31 cellular contexts compared by ENCODE assay signal in the genomic region with DNA sequence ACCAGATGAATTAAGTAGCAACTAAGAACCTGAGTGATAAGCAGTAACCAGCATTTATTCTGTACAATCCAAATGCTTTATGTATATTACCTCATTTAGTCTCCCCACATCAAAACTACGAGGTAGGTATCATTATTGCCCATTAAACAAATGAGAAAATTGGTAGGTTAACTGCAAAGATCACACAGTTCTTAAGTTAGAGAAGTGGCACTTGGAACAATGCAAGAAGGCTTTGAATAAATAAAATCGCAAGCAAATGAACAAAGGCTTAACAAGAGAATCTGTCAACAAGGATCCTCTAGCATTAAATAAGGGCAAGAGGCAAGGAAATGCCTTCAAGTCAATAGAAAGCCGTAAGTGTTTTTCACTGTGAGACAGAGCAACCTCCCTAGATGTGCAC.
"Had no signal": no experiment of that assay in that cellular context is flagged by ENCODE, and none has a peak within 500 bp of the region (broad histone marks: within the 10 kb centered on the region; RNA-seq: fewer than 3 reads in every experiment).

No MANE protein-coding gene starts in this region.

- ATAC-seq: activated CD4-positive, CD25-positive, alpha-beta regulatory T cell treated with anti-CD3 and anti-CD28 coated beads, Interleukin-2, amount 50 U/mL, for 24 hours; activated CD8-positive, alpha-beta memory T cell treated with anti-CD3 and anti-CD28 coated beads, Interleukin-2, amount 10 ng/mL, durations not matched to agents 7 days and 5 days; activated CD8-positive, alpha-beta T cell treated with anti-CD3 and anti-CD28 coated beads, Interleukin-2, amount 10 ng/mL, durations not matched to agents 7 days and 5 days; activated naive CD8-positive, alpha-beta T cell treated with anti-CD3 and anti-CD28 coated beads, Interleukin-2, amount 50 U/mL, for 24 hours; body of pancreas; effector memory CD8-positive, alpha-beta T cell; foreskin keratinocyte; gastrocnemius medialis; heart left ventricle had no signal

- H3K27me3 ChIP-seq: adrenal gland, body of pancreas, esophagus muscularis mucosa, foreskin keratinocyte, gastrocnemius medialis, heart left ventricle had no signal

- H3K9me3 ChIP-seq: adrenal gland, body of pancreas, esophagus muscularis mucosa, gastrocnemius medialis, heart left ventricle had no signal

- H3K36me3 Mint-ChIP-seq: activated CD8-positive, alpha-beta memory T cell treated with anti-CD3 and anti-CD28 coated beads, Interleukin-2, amount 10 ng/mL, durations not matched to agents 7 days and 5 days; activated naive CD4-positive, alpha-beta T cell treated with anti-CD3 and anti-CD28 coated beads, Interleukin-2, amount 50 U/mL, for 24 hours; activated naive CD8-positive, alpha-beta T cell treated with anti-CD3 and anti-CD28 coated beads for 36 hours had no signal

- H3K4me3 Mint-ChIP-seq: activated CD8-positive, alpha-beta memory T cell treated with anti-CD3 and anti-CD28 coated beads, Interleukin-2, amount 10 ng/mL, durations not matched to agents 7 days and 5 days; activated CD8-positive, alpha-beta T cell treated with anti-CD3 and anti-CD28 coated beads, Interleukin-2, amount 10 ng/mL, durations not matched to agents 7 days and 5 days; activated naive CD4-positive, alpha-beta T cell treated with anti-CD3 and anti-CD28 coated beads for 36 hours; activated naive CD4-positive, alpha-beta T cell treated with anti-CD3 and anti-CD28 coated beads, Interleukin-2, amount 50 U/mL, for 24 hours; activated naive CD8-positive, alpha-beta T cell treated with anti-CD3 and anti-CD28 coated beads for 36 hours; activated naive CD8-positive, alpha-beta T cell treated with anti-CD3 and anti-CD28 coated beads, Interleukin-2, amount 50 U/mL, for 24 hours; activated T-helper 1 cell treated with anti-CD3 and anti-CD28 coated beads, Interleukin-12 subunit alpha, Interleukin-12 subunit beta, Interleukin-2, Interleukin-4 antibody, amounts not matched to agents 30 ng/mL and 10 ng/mL and 1 ng/mL, durations not matched to agents 14 hours and 24 hours and 36 hours; effector memory CD8-positive, alpha-beta T cell had no signal

- H3K36me3 ChIP-seq: adrenal gland, esophagus muscularis mucosa, gastrocnemius medialis, heart left ventricle had no signal

- H3K9me3 Mint-ChIP-seq: activated naive CD4-positive, alpha-beta T cell treated with anti-CD3 and anti-CD28 coated beads for 36 hours; activated naive CD4-positive, alpha-beta T cell treated with anti-CD3 and anti-CD28 coated beads, Interleukin-2, amount 50 U/mL, for 24 hours; activated naive CD8-positive, alpha-beta T cell treated with anti-CD3 and anti-CD28 coated beads for 36 hours; activated naive CD8-positive, alpha-beta T cell treated with anti-CD3 and anti-CD28 coated beads, Interleukin-2, amount 50 U/mL, for 24 hours; activated T-helper 1 cell treated with anti-CD3 and anti-CD28 coated beads, Interleukin-12 subunit alpha, Interleukin-12 subunit beta, Interleukin-2, Interleukin-4 antibody, amounts not matched to agents 30 ng/mL and 10 ng/mL and 1 ng/mL, durations not matched to agents 14 hours and 24 hours and 36 hours; activated T-helper 2 cell treated with anti-CD3 and anti-CD28 coated beads, Interferon-gamma antibody, Interleukin-2, Interleukin-4, amounts not matched to agents 10 μg/mL and 5 μg/mL and 100 μg/mL, durations not matched to agents 14 hours and 24 hours and 36 hours; effector memory CD8-positive, alpha-beta T cell had no signal

- H3K4me1 ChIP-seq: body of pancreas, gastrocnemius medialis had no signal

- H3K4me3 ChIP-seq: adrenal gland, body of pancreas, esophagus muscularis mucosa, gastrocnemius medialis, heart left ventricle had no signal

- H3K27ac Mint-ChIP-seq: activated CD8-positive, alpha-beta memory T cell treated with anti-CD3 and anti-CD28 coated beads, Interleukin-2, amount 10 ng/mL, durations not matched to agents 7 days and 5 days; activated CD8-positive, alpha-beta T cell treated with anti-CD3 and anti-CD28 coated beads, Interleukin-2, amount 10 ng/mL, durations not matched to agents 7 days and 5 days; activated naive CD4-positive, alpha-beta T cell treated with anti-CD3 and anti-CD28 coated beads for 36 hours; activated naive CD4-positive, alpha-beta T cell treated with anti-CD3 and anti-CD28 coated beads, Interleukin-2, amount 50 U/mL, for 24 hours; activated naive CD8-positive, alpha-beta T cell treated with anti-CD3 and anti-CD28 coated beads for 36 hours; activated naive CD8-positive, alpha-beta T cell treated with anti-CD3 and anti-CD28 coated beads, Interleukin-2, amount 50 U/mL, for 24 hours; activated T-helper 1 cell treated with anti-CD3 and anti-CD28 coated beads, Interleukin-12 subunit alpha, Interleukin-12 subunit beta, Interleukin-2, Interleukin-4 antibody, amounts not matched to agents 30 ng/mL and 10 ng/mL and 1 ng/mL, durations not matched to agents 14 hours and 24 hours and 36 hours; activated T-helper 2 cell treated with anti-CD3 and anti-CD28 coated beads, Interferon-gamma antibody, Interleukin-2, Interleukin-4, amounts not matched to agents 10 μg/mL and 5 μg/mL and 100 μg/mL, durations not matched to agents 14 hours and 24 hours and 36 hours; effector memory CD8-positive, alpha-beta T cell had no signal

- H3K27ac ChIP-seq: adrenal gland, body of pancreas, esophagus muscularis mucosa, foreskin keratinocyte, gastrocnemius medialis, heart left ventricle had no signal

- DNase-seq: activated CD4-positive, alpha-beta T cell treated with anti-CD3 and anti-CD28 coated beads for 48 hours; activated CD4-positive, alpha-beta T cell treated with anti-CD3 and anti-CD28 coated beads, Interleukin-2, amount 50 U/mL, for 1 hour; activated CD4-positive, alpha-beta T cell treated with anti-CD3 and anti-CD28 coated beads, Interleukin-2, amount 50 U/mL, for 48 hours; activated CD8-positive, alpha-beta memory T cell treated with anti-CD3 and anti-CD28 coated beads, Interleukin-2, amount 10 ng/mL, durations not matched to agents 7 days and 5 days; activated CD8-positive, alpha-beta memory T cell treated with anti-CD3 and anti-CD28 coated beads, Interleukin-2, amount 50 U/mL, for 4 hours; activated CD8-positive, alpha-beta T cell treated with anti-CD3 and anti-CD28 coated beads, Interleukin-2, amount 10 ng/mL, durations not matched to agents 7 days and 5 days; activated effector memory CD4-positive, alpha-beta T cell treated with anti-CD3 and anti-CD28 coated beads, Interleukin-2, amount 50 U/mL, for 16 hours; activated naive CD4-positive, alpha-beta T cell treated with anti-CD3 and anti-CD28 coated beads for 36 hours; activated naive CD8-positive, alpha-beta T cell treated with anti-CD3 and anti-CD28 coated beads for 36 hours; activated naive CD8-positive, alpha-beta T cell treated with anti-CD3 and anti-CD28 coated beads, Interleukin-2, amount 50 U/mL, for 24 hours; activated T-cell treated with anti-CD3 and anti-CD28 coated beads, Interleukin-2, amount 50 U/mL, for 1 hour; activated T-cell treated with anti-CD3 and anti-CD28 coated beads, Interleukin-2, amount 50 U/mL, for 48 hours; adrenal gland; amygdala; aorta; body of pancreas; caudate nucleus; cortex of kidney; dermis blood vessel endothelial cell; effector CD4-positive, alpha-beta T cell; effector memory CD8-positive, alpha-beta T cell; foreskin keratinocyte; gastrocnemius medialis; glutamatergic neuron; heart left ventricle; T-helper 2 cell had no signal

- H3K27me3 Mint-ChIP-seq: activated naive CD4-positive, alpha-beta T cell treated with anti-CD3 and anti-CD28 coated beads, Interleukin-2, amount 50 U/mL, for 24 hours; activated naive CD8-positive, alpha-beta T cell treated with anti-CD3 and anti-CD28 coated beads for 36 hours; activated naive CD8-positive, alpha-beta T cell treated with anti-CD3 and anti-CD28 coated beads, Interleukin-2, amount 50 U/mL, for 24 hours had no signal
